In genomic region chr4:24932831-24933230, GRCh38 we compare ENCODE assay signal across 15 cellular contexts.
"Had no signal": no experiment of that assay in that cellular context is flagged by ENCODE, and none has a peak within 500 bp of the region (broad histone marks: within the 10 kb centered on the region; RNA-seq: fewer than 3 reads in every experiment).

No MANE protein-coding gene starts in this region.

- H2AFZ ChIP-seq: neural progenitor cell had no signal

- H3K4me1 ChIP-seq: ascending aorta, right atrium auricular region, tibial nerve, uterus had no signal

- H3K9ac ChIP-seq: neural progenitor cell had no signal

- ATAC-seq: esophagus mucosa; left lobe of liver; stimulated activated naive CD8-positive, alpha-beta T cell treated with anti-CD3 and anti-CD28 coated beads, Interleukin-15, Interleukin-2, amounts not matched to agents 100 U/mL and 50 U/mL, for 24 hours had no signal

- H3K27ac ChIP-seq: ascending aorta, cardiac muscle cell, neural progenitor cell, right atrium auricular region, tibial nerve, uterus had no signal

- DNase-seq: activated CD4-positive, alpha-beta T cell treated with anti-CD3 and anti-CD28 coated beads, Interleukin-2, amount 50 U/mL, for 4 hours; activated gamma-delta T cell; effector CD8-positive, alpha-beta T cell; hippocampal formation; islet precursor cell; naive B cell; stimulated activated naive CD8-positive, alpha-beta T cell treated with anti-CD3 and anti-CD28 coated beads, Interleukin-15, Interleukin-2, amounts not matched to agents 100 U/mL and 50 U/mL, for 24 hours; uterus had no signal

- H3K4me2 ChIP-seq: neural progenitor cell had no signal

- H3K27me3 ChIP-seq: ascending aorta, cardiac muscle cell, neural progenitor cell, right atrium auricular region, tibial nerve, uterus had no signal

- H3K36me3 ChIP-seq: ascending aorta, cardiac muscle cell, neural progenitor cell, right atrium auricular region, tibial nerve, uterus had no signal

- H3K4me3 ChIP-seq: ascending aorta, cardiac muscle cell, neural progenitor cell, right atrium auricular region, tibial nerve, uterus had no signal
